10 cellular contexts compared by ENCODE assay signal in genomic region chr5:139384591-139385051, GRCh38. TPM values are rescaled to one million over a fixed set of nuclear protein-coding genes. Genes with fewer than 3 reads are reported as not detected.
A peak's percentile ranks its signal among the peaks of the same experiment; 100 is the strongest.
DNase-seq lines count a peak whose midpoint lies in the region; TF ChIP-seq lines count a peak whose summit lies in the region.
"Had no signal": no experiment of that assay in that cellular context is flagged by ENCODE, and none has a peak within 500 bp of the region (broad histone marks: within the 10 kb centered on the region; RNA-seq: fewer than 3 reads in every experiment).

No MANE protein-coding gene starts in this region.

- no peaks in the 10 kb centered on the region for H3K27me3 Mint-ChIP-seq in activated CD4-positive, alpha-beta T cell treated with anti-CD3 and anti-CD28 coated beads, Interleukin-2, amount 10 ng/mL, durations not matched to agents 24 days and 14 days
- peaks cover 4 to 6% (median 4%) of the 10 kb centered on the region in 3 donors for H3K27me3 Mint-ChIP-seq in immature natural killer cell (ENCODE audit: low read depth in 3 of 3)

- H3K27ac ChIP-seq in RWPE1 (peak overlapping the region; percentile 68), subcutaneous abdominal adipose tissue (ENCODE audit: low read depth, low read length) (peak overlapping the region; percentile 50)

- H3K9me3 ChIP-seq in subcutaneous abdominal adipose tissue (ENCODE audit: control insufficient read depth in 5 of 5, low read length in 5 of 5), result no peaks in the 10 kb centered on the region
- H3K9me3 ChIP-seq in HAP-1, result no peaks in the 10 kb centered on the region

- peak overlapping the region; percentile 92 for H3K27ac Mint-ChIP-seq in activated CD4-positive, alpha-beta T cell treated with anti-CD3 and anti-CD28 coated beads, Interleukin-2, amount 10 ng/mL, durations not matched to agents 24 days and 14 days
- peak overlapping the region; percentile 81 to 94 (median 94) for H3K27ac Mint-ChIP-seq in immature natural killer cell

- no peaks in the 10 kb centered on the region for H3K9me3 Mint-ChIP-seq in activated CD4-positive, alpha-beta T cell treated with anti-CD3 and anti-CD28 coated beads, Interleukin-2, amount 10 ng/mL, durations not matched to agents 24 days and 14 days
- no peaks in the 10 kb centered on the region for H3K9me3 Mint-ChIP-seq in immature natural killer cell

- no peak for TF ChIP-seq CTCF in RWPE1 (conservative IDR thresholded peaks at IDR 0.05; ENCODE audit: low read depth)

- in situ Hi-C loops in HAP-1 (cut with MboI; ENCODE audit: low sequenced_read_pairs), result no loop called here

- no peaks in the 10 kb centered on the region for H3K36me3 ChIP-seq in subcutaneous abdominal adipose tissue (ENCODE audit: control insufficient read depth in 5 of 5, insufficient read depth in 5 of 5, low read length in 5 of 5)
- H3K36me3 ChIP-seq in HAP-1 (replicated peaks), result no peaks in the 10 kb centered on the region

- H3K4me1 Mint-ChIP-seq in activated CD4-positive, alpha-beta T cell treated with anti-CD3 and anti-CD28 coated beads, Interleukin-2, amount 10 ng/mL, durations not matched to agents 24 days and 14 days, result peaks cover 44% of the 10 kb centered on the region
- peaks cover 29 to 42% of the 10 kb centered on the region in 2 donors for H3K4me1 Mint-ChIP-seq in immature natural killer cell

- no peak for DNase-seq in activated CD4-positive, alpha-beta T cell treated with anti-CD3 and anti-CD28 coated beads, Interleukin-2, amount 10 ng/mL, durations not matched to agents 24 days and 14 days
- DNase-seq in activated CD4-positive, alpha-beta T cell treated with anti-CD3 and anti-CD28 coated beads for 4 hours, result no peak
- no peak for DNase-seq in RWPE1 (ENCODE audit: low spot score)
- no peak for DNase-seq in immature natural killer cell
- no peak for DNase-seq in RKO (ENCODE audit: low spot score)
- no peak for DNase-seq in HAP-1 (ENCODE audit: low spot score in 2 of 2)
- DNase-seq in activated gamma-delta T cell (lab: John Stamatoyannopoulos, UW), result no peak
- DNase-seq: ACHN; activated CD4-positive, CD25-positive, alpha-beta regulatory T cell had no signal

- H3K36me3 Mint-ChIP-seq in activated CD4-positive, alpha-beta T cell treated with anti-CD3 and anti-CD28 coated beads, Interleukin-2, amount 10 ng/mL, durations not matched to agents 24 days and 14 days (ENCODE audit: low read depth), result peaks cover 3% of the 10 kb centered on the region
- no peaks in the 10 kb centered on the region for H3K36me3 Mint-ChIP-seq in immature natural killer cell

- H3K27me3 ChIP-seq in subcutaneous abdominal adipose tissue (ENCODE audit: control insufficient read depth in 5 of 5, insufficient read depth in 4 of 5, low read length in 5 of 5) (no peaks in the 10 kb centered on the region), HAP-1 (ENCODE audit: low read depth) (no peaks in the 10 kb centered on the region)

- peak overlapping the region; percentile 50 to 71 (median 61) for H3K4me3 ChIP-seq in subcutaneous abdominal adipose tissue (ENCODE audit: low read depth in 1 of 5, low read length in 5 of 5)
- H3K4me3 ChIP-seq in HAP-1, result no peak overlapping the region

- peak overlapping the region in 3 of 5 donors; percentile 2 to 59 (median 42) for H3K9ac ChIP-seq in subcutaneous abdominal adipose tissue (ENCODE audit: low read length in 5 of 5)

- intact Hi-C loops in activated CD4-positive, alpha-beta T cell treated with anti-CD3 and anti-CD28 coated beads, Interleukin-2, amount 10 ng/mL, durations not matched to agents 24 days and 14 days (cut with micrococcal nuclease), result loop anchor here (2.0 kb wide), 1 partner anchor 14 kb away; no protein-coding TSS in a partner anchor

- H3K4me1 ChIP-seq in subcutaneous abdominal adipose tissue (ENCODE audit: control insufficient read depth in 5 of 5, insufficient read depth in 5 of 5, low read length in 5 of 5) (peaks cover 0 to 28% (median 16%) of the 10 kb centered on the region in 5 donors), HAP-1 (no peaks in the 10 kb centered on the region)

- H3K4me3 Mint-ChIP-seq in activated CD4-positive, alpha-beta T cell treated with anti-CD3 and anti-CD28 coated beads, Interleukin-2, amount 10 ng/mL, durations not matched to agents 24 days and 14 days, result peak overlapping the region; percentile 84
- H3K4me3 Mint-ChIP-seq in immature natural killer cell, result peak overlapping the region; percentile 80 to 91 (median 84)

- CTCF ChIA-PET in RWPE1 (lab: Yijun Ruan, JAX), result interaction anchor here (0.8 kb wide), 1 partner anchor 129 kb away, joined by 3 read pairs; no protein-coding TSS in a partner anchor

- POLR2A ChIA-PET in RWPE1 (lab: Yijun Ruan, JAX; ENCODE audit: low non-redundant PET), result no interaction called here

RNA-seq across cellular contexts. Expression of gene SLC23A1, which starts 1.5 kb away (rescaled TPM):
- 1.8 and 2.1 TPM in 2 replicates for total RNA-seq in activated CD4-positive, alpha-beta T cell treated with anti-CD3 and anti-CD28 coated beads, Interleukin-2, amount 10 ng/mL, durations not matched to agents 24 days and 14 days
- polyA plus RNA-seq in immature natural killer cell, result under 1 TPM in 1 of 3 donors, not detected in 2; 0.19 TPM

RNA-seq across cellular contexts. Expression of gene MZB1, which starts 5.1 kb away (rescaled TPM):
- total RNA-seq in activated CD4-positive, alpha-beta T cell treated with anti-CD3 and anti-CD28 coated beads, Interleukin-2, amount 10 ng/mL, durations not matched to agents 24 days and 14 days, result 28.3 and 29.1 TPM in 2 replicates
- 1 to 10 TPM; 1.3 to 2.9 (median 2.8) TPM for polyA plus RNA-seq in immature natural killer cell

RNA-seq across cellular contexts. Expression of gene PROB1, which starts 10.3 kb away (rescaled TPM):
- total RNA-seq in activated CD4-positive, alpha-beta T cell treated with anti-CD3 and anti-CD28 coated beads, Interleukin-2, amount 10 ng/mL, durations not matched to agents 24 days and 14 days, result 8.4 and 9.2 TPM in 2 replicates
- polyA plus RNA-seq in immature natural killer cell, result 1 to 10 TPM in 1 of 3 donors, under 1 TPM in 1, not detected in 1; 0.39 to 1.4 TPM

RNA-seq across cellular contexts. Expression of gene SPATA24, which starts 19.3 kb away (rescaled TPM):
- 4.2 TPM in 2 replicates for total RNA-seq in activated CD4-positive, alpha-beta T cell treated with anti-CD3 and anti-CD28 coated beads, Interleukin-2, amount 10 ng/mL, durations not matched to agents 24 days and 14 days
- 1 to 10 TPM in 2 of 3 donors, not detected in 1; 4.5 to 5.6 TPM for polyA plus RNA-seq in immature natural killer cell

RNA-seq across cellular contexts. Expression of gene PAIP2, which starts 43.0 kb away (rescaled TPM):
- total RNA-seq in activated CD4-positive, alpha-beta T cell treated with anti-CD3 and anti-CD28 coated beads, Interleukin-2, amount 10 ng/mL, durations not matched to agents 24 days and 14 days, result 83.3 and 93.8 TPM in 2 replicates
- 100 to 1,000 TPM; 340 to 565 (median 409) TPM for polyA plus RNA-seq in immature natural killer cell
